ENCODE assay signal across 17 cellular contexts in the genomic region with DNA sequence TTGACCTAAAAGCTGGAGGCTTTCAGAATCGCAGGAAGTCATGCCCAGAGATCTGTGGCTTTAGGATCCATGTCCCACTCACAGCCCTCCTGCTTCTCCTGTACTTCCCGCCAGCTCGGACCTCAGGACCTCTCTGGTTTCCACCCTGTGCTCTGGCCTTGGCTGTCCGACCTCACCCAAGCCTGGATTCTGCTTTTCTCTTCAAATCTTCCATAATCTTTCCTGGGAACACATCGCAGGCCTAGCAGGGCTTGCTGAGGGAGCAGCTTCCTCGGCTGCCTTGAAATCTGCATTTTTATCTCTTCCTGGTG.
DNase-seq lines count a peak whose midpoint lies in the region; ATAC-seq and TF ChIP-seq lines count a peak whose summit lies in the region.
"Had no signal": no experiment of that assay in that cellular context is flagged by ENCODE, and none has a peak within 500 bp of the region (broad histone marks: within the 10 kb centered on the region; RNA-seq: fewer than 3 reads in every experiment).

No MANE protein-coding gene starts in this region.

- no peaks in the 10 kb centered on the region for H3K79me2 ChIP-seq in GM23248 (ENCODE audit: insufficient read depth)
- H3K79me2 ChIP-seq: parathyroid adenoma had no signal

- H3K9ac ChIP-seq in GM23248, result peak overlapping the region; percentile 74
- H3K9ac ChIP-seq: parathyroid adenoma had no signal

- intact Hi-C loops in ascending aorta (cut with DNase I), result loop anchor here (2.0 to 10.0 kb wide), 2 partner anchors 42 to 96 kb away; no protein-coding TSS in a partner anchor
- intact Hi-C loops in stomach (cut with DNase I; ENCODE audit: low total_unique reads), result no loop called here
- intact Hi-C loops in activated CD8-positive, alpha-beta T cell treated with anti-CD3 and anti-CD28 coated beads for 36 hours (cut with micrococcal nuclease), result no loop called here

- no peaks in the 10 kb centered on the region for H3K9me2 ChIP-seq in GM23248 (ENCODE audit: insufficient read depth)

- H3K27ac ChIP-seq in GM23248 (peak overlapping the region; percentile 91), ascending aorta (peak overlapping the region; percentile 41 to 48), stomach (peak overlapping the region in 3 of 5 donors; percentile 43 to 56 (median 50))
- H3K27ac ChIP-seq: parathyroid adenoma had no signal

- no peaks in the 10 kb centered on the region for H4K20me1 ChIP-seq in GM23248 (ENCODE audit: insufficient read depth)

- in situ Hi-C loops in GM23248 (cut with MboI), result no loop called here

- CTCF ChIA-PET in activated CD8-positive, alpha-beta T cell treated with anti-CD3 and anti-CD28 coated beads for 36 hours (lab: Charles Lee), result no interaction called here

- H3F3A ChIP-seq in GM23248 (ENCODE audit: insufficient read depth), result peaks cover 25% of the 10 kb centered on the region

- H3K4me2 ChIP-seq in GM23248 (ENCODE audit: unreplicated experiment), result peak overlapping the region; percentile 56
- H3K4me2 ChIP-seq: GM23338 had no signal

- no peak for ATAC-seq in GM21515 (IDR thresholded peaks at IDR 0.05; ENCODE audit: unreplicated experiment)
- no peak for ATAC-seq in HG03025 (IDR thresholded peaks at IDR 0.05; ENCODE audit: low FRiP score, unreplicated experiment)
- no peak for ATAC-seq in activated CD8-positive, alpha-beta T cell treated with anti-CD3 and anti-CD28 coated beads for 36 hours
- ATAC-seq: GM23338, K562 had no signal

- POLR2A ChIA-PET in activated CD8-positive, alpha-beta T cell treated with anti-CD3 and anti-CD28 coated beads for 36 hours (lab: Charles Lee), result no interaction called here

- 55 to 58% methylated on average over 6 of the region's 6 CpGs for WGBS in GM23248 (ENCODE audit: low coverage in 1 of 2, low lambda C conversion rate in 2 of 2, missing lambda C conversion rate in 2 of 2), 2 experiments
- WGBS in stomach, 5 donors, result 86 to 93% (median 89%) methylated on average over 6 of the region's 6 CpGs

- H3K9me3 ChIP-seq in GM23248 (ENCODE audit: low read depth) (no peaks in the 10 kb centered on the region), ascending aorta (no peaks in the 10 kb centered on the region), stomach (no peaks in the 10 kb centered on the region)
- H3K9me3 ChIP-seq: breast epithelium had no signal

- H3K4me1 Mint-ChIP-seq in mesothelial cell of epicardium, result peaks cover 28% of the 10 kb centered on the region
- H3K4me1 Mint-ChIP-seq in activated CD8-positive, alpha-beta T cell treated with anti-CD3 and anti-CD28 coated beads for 36 hours (ENCODE audit: low read depth), result no peaks in the 10 kb centered on the region
- H3K4me1 Mint-ChIP-seq: activated CD4-positive, alpha-beta T cell treated with anti-CD3 and anti-CD28 coated beads, Interleukin-2, amount 10 ng/mL, durations not matched to agents 24 days and 14 days; naive B cell had no signal

- peak overlapping the region; percentile 73 for H2AFZ ChIP-seq in GM23248
- H2AFZ ChIP-seq: GM23338, parathyroid adenoma had no signal

- H3K4me3 ChIP-seq in GM23248 (no peak overlapping the region), ascending aorta (no peak overlapping the region), stomach (no peak overlapping the region)
- H3K4me3 ChIP-seq: breast epithelium, GM23338, K562 had no signal

- H3K36me3 ChIP-seq in GM23248 (ENCODE audit: low read depth) (no peaks in the 10 kb centered on the region), ascending aorta (no peaks in the 10 kb centered on the region), stomach (no peaks in the 10 kb centered on the region)
- H3K36me3 ChIP-seq: breast epithelium had no signal

- TF ChIP-seq EP300 in stomach (IDR thresholded peaks at IDR 0.05), result no peak

- no peak for TF ChIP-seq POLR2A in stomach (IDR thresholded peaks at IDR 0.05)

- peaks cover 17% of the 10 kb centered on the region for H3K27me3 Mint-ChIP-seq in mesothelial cell of epicardium (ENCODE audit: low read depth)
- H3K27me3 Mint-ChIP-seq in activated CD8-positive, alpha-beta T cell treated with anti-CD3 and anti-CD28 coated beads for 36 hours, result no peaks in the 10 kb centered on the region
- H3K27me3 Mint-ChIP-seq: activated CD4-positive, alpha-beta T cell treated with anti-CD3 and anti-CD28 coated beads, Interleukin-2, amount 10 ng/mL, durations not matched to agents 24 days and 14 days had no signal

- TF ChIP-seq CTCF in ascending aorta (IDR thresholded peaks at IDR 0.05) (no peak), mesothelial cell of epicardium (IDR thresholded peaks at IDR 0.05; ENCODE audit: unreplicated experiment) (no peak), stomach (IDR thresholded peaks at IDR 0.05) (no peak)
- TF ChIP-seq CTCF in activated CD8-positive, alpha-beta T cell treated with anti-CD3 and anti-CD28 coated beads for 36 hours (IDR thresholded peaks at IDR 0.05), result no peak

- H3K9me3 Mint-ChIP-seq in mesothelial cell of epicardium, result no peaks in the 10 kb centered on the region
- H3K9me3 Mint-ChIP-seq in activated CD8-positive, alpha-beta T cell treated with anti-CD3 and anti-CD28 coated beads for 36 hours, result no peaks in the 10 kb centered on the region
- H3K9me3 Mint-ChIP-seq: activated CD4-positive, alpha-beta T cell treated with anti-CD3 and anti-CD28 coated beads, Interleukin-2, amount 10 ng/mL, durations not matched to agents 24 days and 14 days; GM23338; naive B cell had no signal

- DNase-seq in GM23248 (no peak), ascending aorta (ENCODE audit: low spot score in 2 of 2) (no peak), mesothelial cell of epicardium (ENCODE audit: low spot score in 2 of 2, unreplicated experiment in 2 of 2) (no peak), stomach (no peak)
- no peak for DNase-seq in activated CD8-positive, alpha-beta T cell treated with anti-CD3 and anti-CD28 coated beads for 36 hours
- DNase-seq: activated CD4-positive, alpha-beta T cell treated with anti-CD3 and anti-CD28 coated beads, Interleukin-2, amount 10 ng/mL, durations not matched to agents 24 days and 14 days; DMS79; hippocampal formation; naive B cell; NCI-H1694; NCI-H748 treated with DMSO at 0.1 percent for 48 hours had no signal

- H3K27me3 ChIP-seq in GM23248 (replicated peaks; ENCODE audit: insufficient read depth) (no peaks in the 10 kb centered on the region), ascending aorta (no peaks in the 10 kb centered on the region), stomach (no peaks in the 10 kb centered on the region)
- H3K27me3 ChIP-seq: breast epithelium had no signal

- H3K4me3 Mint-ChIP-seq in mesothelial cell of epicardium, result no peak overlapping the region
- no peak overlapping the region for H3K4me3 Mint-ChIP-seq in activated CD8-positive, alpha-beta T cell treated with anti-CD3 and anti-CD28 coated beads for 36 hours
- H3K4me3 Mint-ChIP-seq: activated CD4-positive, alpha-beta T cell treated with anti-CD3 and anti-CD28 coated beads, Interleukin-2, amount 10 ng/mL, durations not matched to agents 24 days and 14 days; GM23338; naive B cell had no signal

- H3K27ac Mint-ChIP-seq in mesothelial cell of epicardium, result peak overlapping the region; percentile 30
- H3K27ac Mint-ChIP-seq in activated CD8-positive, alpha-beta T cell treated with anti-CD3 and anti-CD28 coated beads for 36 hours, result no peak overlapping the region
- H3K27ac Mint-ChIP-seq: activated CD4-positive, alpha-beta T cell treated with anti-CD3 and anti-CD28 coated beads, Interleukin-2, amount 10 ng/mL, durations not matched to agents 24 days and 14 days; GM23338; naive B cell had no signal

- peaks cover 47% of the 10 kb centered on the region for H3K4me1 ChIP-seq in GM23248 (ENCODE audit: insufficient read depth)
- peaks cover 0 to 12% of the 10 kb centered on the region in 2 donors for H3K4me1 ChIP-seq in ascending aorta
- H3K4me1 ChIP-seq in stomach, result peaks cover 14 to 24% (median 19%) of the 10 kb centered on the region in 4 donors
- H3K4me1 ChIP-seq: parathyroid adenoma had no signal

- no peaks in the 10 kb centered on the region for H3K36me3 Mint-ChIP-seq in mesothelial cell of epicardium
- no peaks in the 10 kb centered on the region for H3K36me3 Mint-ChIP-seq in activated CD8-positive, alpha-beta T cell treated with anti-CD3 and anti-CD28 coated beads for 36 hours (ENCODE audit: low read depth)
- H3K36me3 Mint-ChIP-seq: naive B cell had no signal
